In genomic region chr1:230149751-230150584, GRCh38 we compare ENCODE assay signal across 8 cellular contexts.
A peak's percentile ranks its signal among the peaks of the same experiment; 100 is the strongest.
DNase-seq lines count a peak whose midpoint lies in the region; ATAC-seq and TF ChIP-seq lines count a peak whose summit lies in the region.

No MANE protein-coding gene starts in this region.

- H3K27me3 Mint-ChIP-seq in stimulated activated naive CD8-positive, alpha-beta T cell treated with anti-CD3 and anti-CD28 coated beads, Interleukin-15, Interleukin-2, amounts not matched to agents 100 ng/mL and 50 ng/mL, for 24 hours = no peaks in the 10 kb centered on the region
- H3K27me3 Mint-ChIP-seq in T-helper 17 cell = no peaks in the 10 kb centered on the region

- no peak for ATAC-seq in stimulated activated naive CD8-positive, alpha-beta T cell treated with anti-CD3 and anti-CD28 coated beads, Interleukin-15, Interleukin-2, amounts not matched to agents 100 U/mL and 50 U/mL, for 24 hours
- ATAC-seq in HG03103 (IDR thresholded peaks at IDR 0.05; ENCODE audit: low read depth, unreplicated experiment) (peak; percentile 50), T-helper 17 cell (peak; percentile 57), thoracic aorta (ENCODE audit: insufficient number of reproducible peaks, low FRiP score, low read depth) (no peak)

- no peaks in the 10 kb centered on the region for H3K9me3 Mint-ChIP-seq in stimulated activated naive CD8-positive, alpha-beta T cell treated with anti-CD3 and anti-CD28 coated beads, Interleukin-15, Interleukin-2, amounts not matched to agents 100 ng/mL and 50 ng/mL, for 24 hours

- TF ChIP-seq CTCF in thoracic aorta (IDR thresholded peaks at IDR 0.05) = no peak
- TF ChIP-seq CTCF in brain microvascular endothelial cell (IDR thresholded peaks at IDR 0.05; ENCODE audit: low read depth, low read length, missing control alignments) = no peak

- peaks cover 4% of the 10 kb centered on the region for H3K36me3 Mint-ChIP-seq in stimulated activated naive CD8-positive, alpha-beta T cell treated with anti-CD3 and anti-CD28 coated beads, Interleukin-15, Interleukin-2, amounts not matched to agents 100 ng/mL and 50 ng/mL, for 24 hours (ENCODE audit: low read depth)
- H3K36me3 Mint-ChIP-seq in T-helper 17 cell (ENCODE audit: low read depth) = no peaks in the 10 kb centered on the region

- no peak overlapping the region for H3K4me3 Mint-ChIP-seq in stimulated activated naive CD8-positive, alpha-beta T cell treated with anti-CD3 and anti-CD28 coated beads, Interleukin-15, Interleukin-2, amounts not matched to agents 100 ng/mL and 50 ng/mL, for 24 hours
- H3K4me3 Mint-ChIP-seq in T-helper 17 cell = no peak overlapping the region

- H3K9me3 ChIP-seq in T-helper 17 cell (ENCODE audit: control insufficient read depth, low read length, poor library complexity, severe bottlenecking) = no peaks in the 10 kb centered on the region
- no peaks in the 10 kb centered on the region for H3K9me3 ChIP-seq in thoracic aorta

- no peaks in the 10 kb centered on the region for H3K36me3 ChIP-seq in thoracic aorta
- no peaks in the 10 kb centered on the region for H3K36me3 ChIP-seq in brain microvascular endothelial cell (replicated peaks)

- peak overlapping the region; percentile 16 for H3K27ac Mint-ChIP-seq in stimulated activated naive CD8-positive, alpha-beta T cell treated with anti-CD3 and anti-CD28 coated beads, Interleukin-15, Interleukin-2, amounts not matched to agents 100 ng/mL and 50 ng/mL, for 24 hours
- H3K27ac Mint-ChIP-seq in T-helper 17 cell = no peak overlapping the region

- H3K27me3 ChIP-seq in thoracic aorta (replicated peaks; ENCODE audit: insufficient read depth) = no peaks in the 10 kb centered on the region
- no peaks in the 10 kb centered on the region for H3K27me3 ChIP-seq in brain microvascular endothelial cell (replicated peaks)

- H3K4me1 ChIP-seq in thoracic aorta (ENCODE audit: control insufficient read depth in 1 of 2, low read depth in 2 of 2) = peaks cover 38 to 82% of the 10 kb centered on the region in 2 donors

- in situ Hi-C loops in brain microvascular endothelial cell (cut with HindIII; ENCODE audit: low pct_ligation_motif_present, low sequenced_read_pairs) = no loop called here

- peak overlapping the region; percentile 59 for H3K4me3 ChIP-seq in thoracic aorta
- H3K4me3 ChIP-seq in brain microvascular endothelial cell (ENCODE audit: low read depth, low read length) = no peak overlapping the region

- no peak for DNase-seq in stimulated activated naive CD8-positive, alpha-beta T cell treated with anti-CD3 and anti-CD28 coated beads, Interleukin-15, Interleukin-2, amounts not matched to agents 100 U/mL and 50 U/mL, for 24 hours
- DNase-seq in T-helper 17 cell (no peak), thoracic aorta (ENCODE audit: low spot score) (no peak), brain microvascular endothelial cell (no peak), cerebellar cortex (ENCODE audit: low spot score) (no peak)
- DNase-seq in activated CD4-positive, alpha-beta T cell treated with anti-CD3 and anti-CD28 coated beads, Interleukin-2, amount 50 U/mL, for 48 hours = no peak

- H3K27ac ChIP-seq in thoracic aorta (peak overlapping the region in 1 of 2 donors; percentile 28), brain microvascular endothelial cell (no peak overlapping the region)

- H3K4me1 Mint-ChIP-seq in stimulated activated naive CD8-positive, alpha-beta T cell treated with anti-CD3 and anti-CD28 coated beads, Interleukin-15, Interleukin-2, amounts not matched to agents 100 ng/mL and 50 ng/mL, for 24 hours (ENCODE audit: low read depth) = peaks cover 63% of the 10 kb centered on the region
- peaks cover 19% of the 10 kb centered on the region for H3K4me1 Mint-ChIP-seq in T-helper 17 cell

Comparison
In these comparisons a context has a peak if more than half of its experiments do, and no peak if none do; other contexts are left out.
1. ATAC-seq: peak in HG03103 (single experiment) and T-helper 17 cell (single experiment); none in stimulated activated naive CD8-positive, alpha-beta T cell treated with anti-CD3 and anti-CD28 coated beads, Interleukin-15, Interleukin-2, amounts not matched to agents 100 U/mL and 50 U/mL, for 24 hours (single experiment) and thoracic aorta (single experiment).